In the genomic region with DNA sequence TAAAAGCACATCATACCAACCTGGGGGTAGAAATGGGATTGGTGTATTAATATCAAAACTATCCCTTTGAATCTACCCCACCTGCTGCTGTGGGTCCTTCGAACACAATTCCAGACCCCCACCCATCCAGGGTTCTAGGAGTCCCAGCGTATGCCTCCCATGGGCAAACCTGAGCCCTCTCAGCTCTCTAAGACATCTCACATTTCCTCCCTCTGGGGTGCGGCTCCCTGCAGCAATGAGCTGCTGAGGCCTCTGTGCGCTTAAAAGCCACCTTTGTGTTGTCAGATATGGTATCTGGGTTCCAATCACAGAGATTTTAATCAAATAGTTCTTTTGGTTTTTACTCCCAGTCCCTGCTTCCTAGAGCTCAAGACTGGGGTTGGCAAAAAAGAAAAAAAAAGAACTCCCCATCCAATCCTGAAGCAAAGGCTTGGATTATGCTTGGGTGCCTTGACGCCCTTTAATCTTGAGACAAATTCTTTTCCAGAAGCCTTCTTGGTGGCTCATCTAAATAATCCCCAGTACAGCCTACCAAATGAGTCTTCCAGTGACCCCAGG, we compare ENCODE assay signal across 1 cellular context.
TF ChIP-seq lines count a peak whose summit lies in the region.

No MANE protein-coding gene starts in this region.

TF ChIP-seq in SK-N-SH, 30 proteins besides CTCF, POLR2A, EP300 and RAD21 (continued from another document):
- TF ChIP-seq, protein P1, sequence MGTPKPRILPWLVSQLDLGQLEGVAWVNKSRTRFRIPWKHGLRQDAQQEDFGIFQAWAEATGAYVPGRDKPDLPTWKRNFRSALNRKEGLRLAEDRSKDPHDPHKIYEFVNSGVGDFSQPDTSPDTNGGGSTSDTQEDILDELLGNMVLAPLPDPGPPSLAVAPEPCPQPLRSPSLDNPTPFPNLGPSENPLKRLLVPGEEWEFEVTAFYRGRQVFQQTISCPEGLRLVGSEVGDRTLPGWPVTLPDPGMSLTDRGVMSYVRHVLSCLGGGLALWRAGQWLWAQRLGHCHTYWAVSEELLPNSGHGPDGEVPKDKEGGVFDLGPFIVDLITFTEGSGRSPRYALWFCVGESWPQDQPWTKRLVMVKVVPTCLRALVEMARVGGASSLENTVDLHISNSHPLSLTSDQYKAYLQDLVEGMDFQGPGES (IDR thresholded peaks at IDR 0.05; ENCODE audit: low read depth, low read length) = no peak
- TF ChIP-seq, protein P2, sequence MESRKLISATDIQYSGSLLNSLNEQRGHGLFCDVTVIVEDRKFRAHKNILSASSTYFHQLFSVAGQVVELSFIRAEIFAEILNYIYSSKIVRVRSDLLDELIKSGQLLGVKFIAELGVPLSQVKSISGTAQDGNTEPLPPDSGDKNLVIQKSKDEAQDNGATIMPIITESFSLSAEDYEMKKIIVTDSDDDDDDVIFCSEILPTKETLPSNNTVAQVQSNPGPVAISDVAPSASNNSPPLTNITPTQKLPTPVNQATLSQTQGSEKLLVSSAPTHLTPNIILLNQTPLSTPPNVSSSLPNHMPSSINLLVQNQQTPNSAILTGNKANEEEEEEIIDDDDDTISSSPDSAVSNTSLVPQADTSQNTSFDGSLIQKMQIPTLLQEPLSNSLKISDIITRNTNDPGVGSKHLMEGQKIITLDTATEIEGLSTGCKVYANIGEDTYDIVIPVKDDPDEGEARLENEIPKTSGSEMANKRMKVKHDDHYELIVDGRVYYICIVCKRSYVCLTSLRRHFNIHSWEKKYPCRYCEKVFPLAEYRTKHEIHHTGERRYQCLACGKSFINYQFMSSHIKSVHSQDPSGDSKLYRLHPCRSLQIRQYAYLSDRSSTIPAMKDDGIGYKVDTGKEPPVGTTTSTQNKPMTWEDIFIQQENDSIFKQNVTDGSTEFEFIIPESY (IDR thresholded peaks at IDR 0.05; ENCODE audit: borderline replicate concordance, low read depth) = no peak
- TF ChIP-seq POLR2AphosphoS5 (IDR thresholded peaks at IDR 0.05; ENCODE audit: low read depth, low read length) (no peak), TAF1 (IDR thresholded peaks at IDR 0.05; ENCODE audit: borderline replicate concordance, low read depth, low read length) (no peak), FOXM1 (IDR thresholded peaks at IDR 0.05; ENCODE audit: low read depth) (no peak), NRF1 (IDR thresholded peaks at IDR 0.05; ENCODE audit: low read depth, low read length) (no peak)
